Comparison of ENCODE assay signal across 22 cellular contexts in the genomic region with DNA sequence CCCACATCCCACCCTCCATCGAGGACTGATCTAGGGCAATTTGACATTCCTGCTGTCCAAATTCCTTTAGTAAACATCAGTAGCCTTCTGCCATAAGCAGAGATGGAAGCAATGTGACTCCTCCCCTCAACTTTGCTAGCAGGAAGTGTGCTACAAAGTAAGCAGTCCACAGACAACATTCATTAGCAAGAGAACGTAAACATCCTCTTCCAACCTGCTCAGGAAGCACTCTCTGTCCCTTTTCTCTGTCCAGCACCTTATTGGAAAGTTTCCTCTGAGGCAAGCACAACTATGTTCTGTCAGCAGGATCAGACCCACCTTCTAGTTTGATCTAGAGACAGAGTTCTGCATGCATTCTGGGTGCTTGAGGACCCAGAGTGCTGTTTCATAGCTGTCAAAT. TPM values are rescaled to one million over a fixed set of nuclear protein-coding genes. Genes with fewer than 3 reads are reported as not detected.
DNase-seq lines count a peak whose midpoint lies in the region; ATAC-seq, FAIRE-seq and TF ChIP-seq lines count a peak whose summit lies in the region.
"Had no signal": no experiment of that assay in that cellular context is flagged by ENCODE, and none has a peak within 500 bp of the region (broad histone marks: within the 10 kb centered on the region; RNA-seq: fewer than 3 reads in every experiment).

No MANE protein-coding gene starts in this region.

- no peak overlapping the region for H3K27ac Mint-ChIP-seq in WTC11
- H3K27ac Mint-ChIP-seq in stimulated activated effector memory CD8-positive, alpha-beta T cell treated with anti-CD3 and anti-CD28 coated beads, Interleukin-12 subunit alpha, Interleukin-12 subunit beta, amount 100 ng/mL, for 72 hours = no peak overlapping the region
- H3K27ac Mint-ChIP-seq: B cell, CD14-positive monocyte had no signal

- H3K4me3 Mint-ChIP-seq in WTC11 = no peak overlapping the region
- H3K4me3 Mint-ChIP-seq in stimulated activated effector memory CD8-positive, alpha-beta T cell treated with anti-CD3 and anti-CD28 coated beads, Interleukin-12 subunit alpha, Interleukin-12 subunit beta, amount 100 ng/mL, for 72 hours = no peak overlapping the region
- H3K4me3 Mint-ChIP-seq: B cell, CD14-positive monocyte had no signal

- H3K23ac ChIP-seq in mesenchymal stem cell (ENCODE audit: low read length in 2 of 2) = no peak overlapping the region

- no peak overlapping the region for H3K18ac ChIP-seq in mesenchymal stem cell (ENCODE audit: low read depth in 1 of 2, low read length in 2 of 2)

- DNase-seq in DMS53 (lab: John Stamatoyannopoulos, UW) = peak; percentile 54
- DNase-seq in LNCaP clone FGC (ENCODE audit: low read depth) = peak; percentile 15
- DNase-seq in WTC11 (ENCODE audit: low spot score) = no peak
- no peak for DNase-seq in right lobe of liver
- DNase-seq in stimulated activated effector memory CD8-positive, alpha-beta T cell treated with anti-CD3 and anti-CD28 coated beads, Interleukin-12 subunit alpha, Interleukin-12 subunit beta, amount 100 ng/mL, for 72 hours (ENCODE audit: low spot score in 2 of 2) = no peak
- DNase-seq in small intestine = no peak
- DNase-seq in GOT3 (lab: John Stamatoyannopoulos, UW) = no peak
- DNase-seq in mesenchymal stem cell = no peak
- DNase-seq: DMS79, Kasumi-1, MG63, NCI-H1048, NCI-H1417 treated with DMSO at 0.1 percent for 48 hours, NCI-H187, NCI-H446 treated with DMSO at 0.1 percent for 48 hours, NCI-H526 treated with DMSO at 0.1 percent for 48 hours, SIG-M5, SK-N-SH had no signal

- no peak overlapping the region for H2BK15ac ChIP-seq in mesenchymal stem cell (ENCODE audit: low read depth, poor library complexity, severe bottlenecking)

- peaks cover 43% of the 10 kb centered on the region for H3K9me3 Mint-ChIP-seq in WTC11
- H3K9me3 Mint-ChIP-seq in stimulated activated effector memory CD8-positive, alpha-beta T cell treated with anti-CD3 and anti-CD28 coated beads, Interleukin-12 subunit alpha, Interleukin-12 subunit beta, amount 100 ng/mL, for 72 hours = peaks cover 7% of the 10 kb centered on the region

- peaks cover 8% of the 10 kb centered on the region for H3K4me1 Mint-ChIP-seq in WTC11
- no peaks in the 10 kb centered on the region for H3K4me1 Mint-ChIP-seq in stimulated activated effector memory CD8-positive, alpha-beta T cell treated with anti-CD3 and anti-CD28 coated beads, Interleukin-12 subunit alpha, Interleukin-12 subunit beta, amount 100 ng/mL, for 72 hours
- H3K4me1 Mint-ChIP-seq: B cell had no signal

- no peak overlapping the region for H2AFZ ChIP-seq in mesenchymal stem cell (ENCODE audit: low read depth, low read length)

- H3K27ac ChIP-seq in right lobe of liver (no peak overlapping the region), small intestine (ENCODE audit: low read depth in 1 of 2, low read length in 1 of 2) (no peak overlapping the region), mesenchymal stem cell (ENCODE audit: low read length, poor library complexity, severe bottlenecking) (no peak overlapping the region)

- H3K27me3 Mint-ChIP-seq in WTC11 (ENCODE audit: low read depth) = no peaks in the 10 kb centered on the region
- H3K27me3 Mint-ChIP-seq: B cell had no signal

- no peak for FAIRE-seq in small intestine (lab: Jason Lieb, UNC)
- FAIRE-seq: GM12878 had no signal

- no peak for TF ChIP-seq POLR2A in right lobe of liver (IDR thresholded peaks at IDR 0.05)

- H3K36me3 Mint-ChIP-seq in WTC11 = peaks cover 21% of the 10 kb centered on the region
- H3K36me3 Mint-ChIP-seq in stimulated activated effector memory CD8-positive, alpha-beta T cell treated with anti-CD3 and anti-CD28 coated beads, Interleukin-12 subunit alpha, Interleukin-12 subunit beta, amount 100 ng/mL, for 72 hours = no peaks in the 10 kb centered on the region

- no peak overlapping the region for H3K9ac ChIP-seq in mesenchymal stem cell (ENCODE audit: low read length)
- H3K9ac ChIP-seq: SK-N-SH had no signal

- H3K36me3 ChIP-seq in right lobe of liver (no peaks in the 10 kb centered on the region), small intestine (ENCODE audit: control insufficient read depth in 2 of 2, insufficient read depth in 2 of 2, low read length in 2 of 2) (no peaks in the 10 kb centered on the region), mesenchymal stem cell (ENCODE audit: control insufficient read depth in 1 of 2, insufficient read depth in 2 of 2, low read depth in 1 of 2, low read length in 2 of 2) (no peaks in the 10 kb centered on the region)
- H3K36me3 ChIP-seq: MG63 had no signal

- POLR2A ChIA-PET in WTC11 (lab: Charles Lee) = no interaction called here

- no peaks in the 10 kb centered on the region for H3K79me1 ChIP-seq in mesenchymal stem cell (replicated peaks; ENCODE audit: low read length, poor library complexity, severe bottlenecking)

- 49% methylated on average over 2 of the region's 2 CpGs for WGBS in right lobe of liver (ENCODE audit: insufficient coverage, low coverage, low lambda C conversion rate, missing lambda C conversion rate)
- WGBS in small intestine, 3 donors = 42 to 74% (median 72%) methylated on average over 2 of the region's 2 CpGs
- WGBS in mesenchymal stem cell = 35% methylated on average over 2 of the region's 2 CpGs

- no peak overlapping the region for H2BK5ac ChIP-seq in mesenchymal stem cell (ENCODE audit: low read depth, low read length, poor library complexity, severe bottlenecking)

- H3K4me1 ChIP-seq in right lobe of liver = no peaks in the 10 kb centered on the region
- no peaks in the 10 kb centered on the region for H3K4me1 ChIP-seq in small intestine (ENCODE audit: control insufficient read depth in 2 of 2, insufficient read depth in 1 of 2, low read depth in 1 of 2, low read length in 1 of 2)
- no peaks in the 10 kb centered on the region for H3K4me1 ChIP-seq in mesenchymal stem cell (ENCODE audit: control insufficient read depth, insufficient read depth, low read depth, low read length)

- no peaks in the 10 kb centered on the region for H3K9me3 ChIP-seq in right lobe of liver
- no peaks in the 10 kb centered on the region for H3K9me3 ChIP-seq in small intestine (ENCODE audit: control insufficient read depth, low read depth)
- H3K9me3 ChIP-seq in mesenchymal stem cell (ENCODE audit: control insufficient read depth, low read length) = no peaks in the 10 kb centered on the region
- H3K9me3 ChIP-seq: MG63, SK-N-SH had no signal

- H2BK12ac ChIP-seq in mesenchymal stem cell (ENCODE audit: low read length in 2 of 2) = no peak overlapping the region

- no peak overlapping the region for H2BK120ac ChIP-seq in mesenchymal stem cell (ENCODE audit: low read depth, low read length)

- no peaks in the 10 kb centered on the region for H3K27me3 ChIP-seq in right lobe of liver
- no peaks in the 10 kb centered on the region for H3K27me3 ChIP-seq in small intestine (ENCODE audit: control insufficient read depth in 2 of 2, insufficient read depth in 2 of 2, low read length in 2 of 2)
- no peaks in the 10 kb centered on the region for H3K27me3 ChIP-seq in mesenchymal stem cell (ENCODE audit: control insufficient read depth in 1 of 2, insufficient read depth in 1 of 2, low read length in 2 of 2)
- H3K27me3 ChIP-seq: MG63 had no signal

- no peak overlapping the region for H4K8ac ChIP-seq in mesenchymal stem cell (ENCODE audit: low read length)

- H4K91ac ChIP-seq in mesenchymal stem cell (ENCODE audit: low read length) = no peak overlapping the region

- H3K4ac ChIP-seq in mesenchymal stem cell (ENCODE audit: low read depth in 1 of 2, low read length in 2 of 2) = no peak overlapping the region

- no peak overlapping the region for H3K4me2 ChIP-seq in mesenchymal stem cell (ENCODE audit: low read length, poor library complexity, severe bottlenecking)
- H3K4me2 ChIP-seq: SK-N-SH had no signal

- no peak overlapping the region for H3K4me3 ChIP-seq in LNCaP clone FGC (ENCODE audit: low read depth, low read length)
- H3K4me3 ChIP-seq in right lobe of liver = no peak overlapping the region
- no peak overlapping the region for H3K4me3 ChIP-seq in small intestine (ENCODE audit: low read depth in 1 of 2, low read length in 2 of 2)
- no peak overlapping the region for H3K4me3 ChIP-seq in mesenchymal stem cell (ENCODE audit: insufficient read depth in 1 of 2, low read depth in 1 of 2, low read length in 2 of 2)
- H3K4me3 ChIP-seq: GM12878, MG63 had no signal

- H3K14ac ChIP-seq in mesenchymal stem cell (ENCODE audit: low read length in 2 of 2) = no peak overlapping the region

- intact Hi-C loops in right lobe of liver (cut with DNase I) = no loop called here

- no peak for TF ChIP-seq CTCF in LNCaP clone FGC (IDR thresholded peaks at IDR 0.05; ENCODE audit: control insufficient read depth, extremely low read depth, insufficient read depth)
- no peak for TF ChIP-seq CTCF in WTC11 (IDR thresholded peaks at IDR 0.05)
- TF ChIP-seq CTCF in right lobe of liver (IDR thresholded peaks at IDR 0.05) = no peak

- H2AK5ac ChIP-seq in mesenchymal stem cell (ENCODE audit: low read length, severe bottlenecking) = no peak overlapping the region

- CTCF ChIA-PET in WTC11 (lab: Charles Lee) = interaction anchor here (1.3 kb wide), 1 partner anchor 62 kb away, joined by 4 read pairs; no protein-coding TSS in a partner anchor

- no peak for ATAC-seq in WTC11
- peak; percentile 14 to 71 (median 21) for ATAC-seq in right lobe of liver
- no peak for ATAC-seq in stimulated activated effector memory CD8-positive, alpha-beta T cell treated with anti-CD3 and anti-CD28 coated beads, Interleukin-12 subunit alpha, Interleukin-12 subunit beta, amount 100 ng/mL, for 72 hours
- ATAC-seq: GM12878, Panc1 had no signal

TF ChIP-seq in WTC11, 78 proteins besides CTCF, POLR2A, EP300 and RAD21 (continues in another document):
- TF ChIP-seq RORB (CRISPR knock-in tag; IDR thresholded peaks at IDR 0.05) = no peak
- TF ChIP-seq ZBTB21 (CRISPR knock-in tag; IDR thresholded peaks at IDR 0.05; ENCODE audit: borderline replicate concordance) = no peak
- TF ChIP-seq, protein P1, sequence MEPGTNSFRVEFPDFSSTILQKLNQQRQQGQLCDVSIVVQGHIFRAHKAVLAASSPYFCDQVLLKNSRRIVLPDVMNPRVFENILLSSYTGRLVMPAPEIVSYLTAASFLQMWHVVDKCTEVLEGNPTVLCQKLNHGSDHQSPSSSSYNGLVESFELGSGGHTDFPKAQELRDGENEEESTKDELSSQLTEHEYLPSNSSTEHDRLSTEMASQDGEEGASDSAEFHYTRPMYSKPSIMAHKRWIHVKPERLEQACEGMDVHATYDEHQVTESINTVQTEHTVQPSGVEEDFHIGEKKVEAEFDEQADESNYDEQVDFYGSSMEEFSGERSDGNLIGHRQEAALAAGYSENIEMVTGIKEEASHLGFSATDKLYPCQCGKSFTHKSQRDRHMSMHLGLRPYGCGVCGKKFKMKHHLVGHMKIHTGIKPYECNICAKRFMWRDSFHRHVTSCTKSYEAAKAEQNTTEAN (CRISPR knock-in tag; IDR thresholded peaks at IDR 0.05) = no peak
- no peak for TF ChIP-seq SP1 (CRISPR knock-in tag; conservative IDR thresholded peaks at IDR 0.05)

RNA-seq across cellular contexts. Expression of a gene that starts 48.1 kb away (rescaled TPM):
- total RNA-seq in WTC11 (2021) (1.9 to 3.0 TPM (median 2.7 TPM) in 3 replicates), right lobe of liver (under 1 TPM in 5 of 6 experiments, not detected in 1; 0.13 to 0.37 (median 0.31) TPM)
- polyA plus RNA-seq in small intestine = under 1 TPM in 1 of 3 donors, not detected in 2; 0.03 TPM
- 0.07 TPM for polyA plus RNA-seq in mesenchymal stem cell (2013, experiment 1 of 2)
- 0.07 TPM for polyA plus RNA-seq in mesenchymal stem cell (2013, experiment 2 of 2)
- polyA plus RNA-seq: CD14-positive monocyte had no signal

Comparison
In these comparisons a context has a peak if more than half of its experiments do, and no peak if none do; other contexts are left out.
1. DNase-seq: peak in DMS53 (single experiment) and LNCaP clone FGC (single experiment); none in WTC11 (single experiment), right lobe of liver (0 of 3), stimulated activated effector memory CD8-positive, alpha-beta T cell treated with anti-CD3 and anti-CD28 coated beads, Interleukin-12 subunit alpha, Interleukin-12 subunit beta, amount 100 ng/mL, for 72 hours (0 of 2), small intestine (single experiment), GOT3 (single experiment) and mesenchymal stem cell (single experiment).
2. ATAC-seq: peak in right lobe of liver (4 of 4); none in WTC11 (single experiment) and stimulated activated effector memory CD8-positive, alpha-beta T cell treated with anti-CD3 and anti-CD28 coated beads, Interleukin-12 subunit alpha, Interleukin-12 subunit beta, amount 100 ng/mL, for 72 hours (single experiment).